ENCODE assay signal across 9 cellular contexts in genomic region chr2:124088621-124089020, GRCh38.
"Had no signal": no experiment of that assay in that cellular context is flagged by ENCODE, and none has a peak within 500 bp of the region (broad histone marks: within the 10 kb centered on the region; RNA-seq: fewer than 3 reads in every experiment).

No MANE protein-coding gene starts in this region.

- FAIRE-seq: H1, H54, K562 had no signal

- H2AFZ ChIP-seq: GM23338 had no signal

- H3K4me2 ChIP-seq: GM23338 had no signal

- H3K27ac ChIP-seq: HL-60 had no signal

- DNase-seq: H9, HCEC 1CT, IMR-90, KG1 had no signal

- ATAC-seq: GM23338, K562 had no signal

- H3K4me3 ChIP-seq: GM23338, K562 had no signal
